In genomic region chr2:108614659-108615058, GRCh38 we compare ENCODE assay signal across 19 cellular contexts.
DNase-seq lines count a peak whose midpoint lies in the region; ATAC-seq and TF ChIP-seq lines count a peak whose summit lies in the region.
"Had no signal": no experiment of that assay in that cellular context is flagged by ENCODE, and none has a peak within 500 bp of the region (broad histone marks: within the 10 kb centered on the region; RNA-seq: fewer than 3 reads in every experiment).

No MANE protein-coding gene starts in this region.

- H3K27me3 ChIP-seq in upper lobe of right lung: no peaks in the 10 kb centered on the region
- H3K27me3 ChIP-seq: brain microvascular endothelial cell, neutrophil, spleen had no signal

- no peak for DNase-seq in activated naive CD4-positive, alpha-beta T cell treated with anti-CD3 and anti-CD28 coated beads, Interleukin-2, amount 10 ng/mL, durations not matched to agents 7 days and 5 days
- no peak for DNase-seq in activated naive CD4-positive, alpha-beta T cell treated with Interleukin-2 at 50 U/mL for 16 hours
- peak; percentile 5 to 12 for DNase-seq in erythroblast (lab: John Stamatoyannopoulos, UW)
- no peak for DNase-seq in upper lobe of right lung
- no peak for DNase-seq in GM03348 (ENCODE audit: low spot score)
- no peak for DNase-seq in activated effector memory CD4-positive, alpha-beta T cell treated with anti-CD3 and anti-CD28 coated beads, Interleukin-2, amount 50 U/mL, for 16 hours
- DNase-seq in Kasumi-1 (lab: John Stamatoyannopoulos, UW): no peak
- DNase-seq: brain microvascular endothelial cell; DMS53; left colon; NCI-H1417; NCI-H2171; NCI-H526 treated with DMSO at 0.1 percent for 48 hours; stimulated activated CD4-positive, alpha-beta T cell treated with anti-CD3 and anti-CD28 coated beads, Interleukin-4, amount 100 ng/mL, for 4 hours had no signal

- H3K27ac ChIP-seq in upper lobe of right lung: peak overlapping the region; percentile 91
- H3K27ac ChIP-seq: brain microvascular endothelial cell had no signal

- H3K36me3 Mint-ChIP-seq in activated naive CD4-positive, alpha-beta T cell treated with anti-CD3 and anti-CD28 coated beads, Interleukin-2, amount 10 ng/mL, durations not matched to agents 7 days and 5 days: peaks cover 1% of the 10 kb centered on the region
- no peaks in the 10 kb centered on the region for H3K36me3 Mint-ChIP-seq in T-helper 1 cell treated with Interleukin-12 subunit alpha and Interleukin-12 subunit beta and Interleukin-4 antibody, amounts not matched to agents 30 μg/mL and 1 μg/mL, for 36 hours (ENCODE audit: low read depth)

- H3K4me1 ChIP-seq in upper lobe of right lung: peaks cover 74% of the 10 kb centered on the region

- CTCF ChIA-PET in activated naive CD4-positive, alpha-beta T cell treated with anti-CD3 and anti-CD28 coated beads, Interleukin-2, amount 10 ng/mL, durations not matched to agents 7 days and 5 days (lab: Charles Lee): interaction anchor here (1.4 to 9.5 kb wide), 2 partner anchors 9 to 21 kb away, joined by 6 to 144 read pairs; no protein-coding TSS in a partner anchor

- intact Hi-C loops in upper lobe of right lung (cut with DNase I): no loop called here

- TF ChIP-seq POLR2A in erythroblast (IDR thresholded peaks at IDR 0.05; ENCODE audit: low read length): no peak

- H3K9me3 Mint-ChIP-seq in activated naive CD4-positive, alpha-beta T cell treated with anti-CD3 and anti-CD28 coated beads, Interleukin-2, amount 10 ng/mL, durations not matched to agents 7 days and 5 days: no peaks in the 10 kb centered on the region
- no peaks in the 10 kb centered on the region for H3K9me3 Mint-ChIP-seq in T-helper 1 cell treated with Interleukin-12 subunit alpha and Interleukin-12 subunit beta and Interleukin-4 antibody, amounts not matched to agents 30 μg/mL and 1 μg/mL, for 36 hours
- H3K9me3 Mint-ChIP-seq: dendritic cell treated with granulocyte-macrophage colony-stimulating factor and Interleukin-4, amounts not matched to agents 40 ng/mL and 50 ng/mL, for 4 days had no signal

- H3K4me3 Mint-ChIP-seq in activated naive CD4-positive, alpha-beta T cell treated with anti-CD3 and anti-CD28 coated beads, Interleukin-2, amount 10 ng/mL, durations not matched to agents 7 days and 5 days: peak overlapping the region; percentile 2
- H3K4me3 Mint-ChIP-seq in T-helper 1 cell treated with Interleukin-12 subunit alpha and Interleukin-12 subunit beta and Interleukin-4 antibody, amounts not matched to agents 30 μg/mL and 1 μg/mL, for 36 hours: peak overlapping the region; percentile 43
- H3K4me3 Mint-ChIP-seq: dendritic cell treated with granulocyte-macrophage colony-stimulating factor and Interleukin-4, amounts not matched to agents 40 ng/mL and 50 ng/mL, for 4 days had no signal

- H3K36me3 ChIP-seq in upper lobe of right lung: no peaks in the 10 kb centered on the region
- H3K36me3 ChIP-seq: brain microvascular endothelial cell, spleen had no signal

- TF ChIP-seq CTCF in upper lobe of right lung (IDR thresholded peaks at IDR 0.05): no peak

- peak overlapping the region; percentile 58 for H3K27ac Mint-ChIP-seq in activated naive CD4-positive, alpha-beta T cell treated with anti-CD3 and anti-CD28 coated beads, Interleukin-2, amount 10 ng/mL, durations not matched to agents 7 days and 5 days
- H3K27ac Mint-ChIP-seq in T-helper 1 cell treated with Interleukin-12 subunit alpha and Interleukin-12 subunit beta and Interleukin-4 antibody, amounts not matched to agents 30 μg/mL and 1 μg/mL, for 36 hours: peak overlapping the region; percentile 90

- no peak overlapping the region for H3K4me3 ChIP-seq in upper lobe of right lung
- H3K4me3 ChIP-seq: spleen had no signal

- H3K9me3 ChIP-seq in upper lobe of right lung: no peaks in the 10 kb centered on the region
- H3K9me3 ChIP-seq: neutrophil, spleen had no signal

- no peak for ATAC-seq in upper lobe of right lung
- ATAC-seq: activated CD4-positive, CD25-positive, alpha-beta regulatory T cell treated with anti-CD3 and anti-CD28 coated beads, Interleukin-2, amount 50 U/mL, for 24 hours; left colon had no signal

- no peaks in the 10 kb centered on the region for H3K27me3 Mint-ChIP-seq in activated naive CD4-positive, alpha-beta T cell treated with anti-CD3 and anti-CD28 coated beads, Interleukin-2, amount 10 ng/mL, durations not matched to agents 7 days and 5 days
- H3K27me3 Mint-ChIP-seq in T-helper 1 cell treated with Interleukin-12 subunit alpha and Interleukin-12 subunit beta and Interleukin-4 antibody, amounts not matched to agents 30 μg/mL and 1 μg/mL, for 36 hours (ENCODE audit: low read depth): no peaks in the 10 kb centered on the region
- H3K27me3 Mint-ChIP-seq: dendritic cell treated with granulocyte-macrophage colony-stimulating factor and Interleukin-4, amounts not matched to agents 40 ng/mL and 50 ng/mL, for 4 days had no signal

- H3K4me1 Mint-ChIP-seq in activated naive CD4-positive, alpha-beta T cell treated with anti-CD3 and anti-CD28 coated beads, Interleukin-2, amount 10 ng/mL, durations not matched to agents 7 days and 5 days: peaks cover 81% of the 10 kb centered on the region
- H3K4me1 Mint-ChIP-seq in T-helper 1 cell treated with Interleukin-12 subunit alpha and Interleukin-12 subunit beta and Interleukin-4 antibody, amounts not matched to agents 30 μg/mL and 1 μg/mL, for 36 hours (ENCODE audit: low read depth): peaks cover 71% of the 10 kb centered on the region

Comparison
In these comparisons a context has a peak if more than half of its experiments do, and no peak if none do; other contexts are left out.
1. DNase-seq: peak in erythroblast (2 of 2); none in activated naive CD4-positive, alpha-beta T cell treated with anti-CD3 and anti-CD28 coated beads, Interleukin-2, amount 10 ng/mL, durations not matched to agents 7 days and 5 days (single experiment), activated naive CD4-positive, alpha-beta T cell treated with Interleukin-2 at 50 U/mL for 16 hours (single experiment), upper lobe of right lung (single experiment), GM03348 (single experiment), activated effector memory CD4-positive, alpha-beta T cell treated with anti-CD3 and anti-CD28 coated beads, Interleukin-2, amount 50 U/mL, for 16 hours (single experiment) and Kasumi-1 (0 of 2).